In genomic region chr13:45482571-45483173, GRCh38 we compare ENCODE assay signal across 18 cellular contexts. TPM values are rescaled to one million over a fixed set of nuclear protein-coding genes. Genes with fewer than 3 reads are reported as not detected.
DNase-seq lines count a peak whose midpoint lies in the region; ATAC-seq and TF ChIP-seq lines count a peak whose summit lies in the region.
"Had no signal": no experiment of that assay in that cellular context is flagged by ENCODE, and none has a peak within 500 bp of the region (broad histone marks: within the 10 kb centered on the region; RNA-seq: fewer than 3 reads in every experiment).

No MANE protein-coding gene starts in this region.

- BruUV-seq in mammary epithelial cell (replicated peaks; lab: Mats Ljungman, UMichigan) = no TSS peak

- no peak for TF ChIP-seq CTCF in CD4-positive, alpha-beta T cell (IDR thresholded peaks at IDR 0.05)
- no peak for TF ChIP-seq CTCF in mammary epithelial cell (conservative IDR thresholded peaks at IDR 0.05 in 1 of 2, IDR thresholded peaks at IDR 0.05 in 1 of 2; ENCODE audit: extremely low read depth in 1 of 2, insufficient read depth in 1 of 2, low read depth in 1 of 2, low read length in 2 of 2)

- CTCF ChIA-PET in CD4-positive, alpha-beta T cell (lab: Charles Lee) = interaction anchor here (1.2 kb wide), 2 partner anchors 9 to 112 kb away, joined by 3 to 4 read pairs; no protein-coding TSS in a partner anchor
- CTCF ChIA-PET in mammary epithelial cell (lab: Charles Lee; ENCODE audit: low non-redundant PET) = interaction anchor here (0.5 kb wide), 1 partner anchor 140 kb away, joined by 3 read pairs; no protein-coding TSS in a partner anchor

- H3K4me3 ChIP-seq in mammary epithelial cell (replicated peaks in 1 of 3; ENCODE audit: insufficient read depth in 1 of 3, low read depth in 2 of 3, low read length in 3 of 3) = peak overlapping the region; percentile 24 to 38 (median 36)
- H3K4me3 ChIP-seq: colonic mucosa, gastrocnemius medialis, neural progenitor cell had no signal

- peak overlapping the region; percentile 80 for H3K9ac ChIP-seq in mammary epithelial cell (ENCODE audit: insufficient read depth, low read length)
- H3K9ac ChIP-seq: neural progenitor cell had no signal

- in situ Hi-C loops in mammary epithelial cell (cut with MboI; ENCODE audit: low sequenced_read_pairs in 2 of 2) = loop anchor here in 1 of 2 donors (25.0 kb wide), 1 partner anchor 120 kb away; no protein-coding TSS in a partner anchor

- peaks cover 71% of the 10 kb centered on the region for H3K36me3 Mint-ChIP-seq in CD4-positive, alpha-beta T cell (ENCODE audit: low read depth)

- no peaks in the 10 kb centered on the region for H3K9me3 ChIP-seq in CD4-positive, alpha-beta T cell (ENCODE audit: control insufficient read depth, low read length)
- no peaks in the 10 kb centered on the region for H3K9me3 ChIP-seq in mammary epithelial cell (replicated peaks; ENCODE audit: insufficient read depth, low read length)
- H3K9me3 ChIP-seq: colonic mucosa, gastrocnemius medialis had no signal

- DNase-seq in CD4-positive, alpha-beta T cell = no peak
- peak; percentile 64 for DNase-seq in HT1080 (ENCODE audit: low read depth)
- peak; percentile 80 for DNase-seq in mammary epithelial cell
- DNase-seq in lung microvascular endothelial cell (ENCODE audit: low read depth in 2 of 2) = peak; percentile 48 to 72
- no peak for DNase-seq in middle frontal gyrus (ENCODE audit: extremely low spot score, low spot score)
- DNase-seq in head of caudate nucleus = no peak
- DNase-seq in HuH-7 (ENCODE audit: low spot score) = no peak
- DNase-seq in NCI-H2029 treated with DMSO at 0.1 percent for 48 hours (lab: John Stamatoyannopoulos, UW) = no peak
- DNase-seq: activated CD4-positive, alpha-beta T cell treated with anti-CD3 and anti-CD28 coated beads, Interleukin-2, amount 50 U/mL, for 4 hours; colonic mucosa; gastrocnemius medialis; NCI-H1048; NCI-H446; small intestine; T-helper 9 cell had no signal

- peaks cover 26% of the 10 kb centered on the region for H3K4me1 ChIP-seq in mammary epithelial cell (ENCODE audit: insufficient read depth, low read length)
- H3K4me1 ChIP-seq: colonic mucosa, neural progenitor cell had no signal

- POLR2A ChIA-PET in CD4-positive, alpha-beta T cell (lab: Charles Lee) = interaction anchor here (0.6 to 1.3 kb wide), 3 partner anchors 18 to 118 kb away, joined by 3 to 4 read pairs (median 3); partner anchors contain the start of genes COG3 and SLC25A30

- H4K20me1 ChIP-seq in mammary epithelial cell (ENCODE audit: insufficient read depth, low read length) = no peaks in the 10 kb centered on the region

- dilution Hi-C loops in mammary epithelial cell (cut with HindIII; ENCODE audit: low sequenced_read_pairs) = loop anchor here (5.0 kb wide), 1 partner anchor 35 kb away; no protein-coding TSS in a partner anchor

- peak overlapping the region; percentile 21 for H3K27ac Mint-ChIP-seq in CD4-positive, alpha-beta T cell
- H3K27ac Mint-ChIP-seq: neural progenitor cell had no signal

- no peak overlapping the region for H3K4me3 Mint-ChIP-seq in CD4-positive, alpha-beta T cell
- H3K4me3 Mint-ChIP-seq: CD14-positive monocyte, neural progenitor cell had no signal

- no peak overlapping the region for H3K27ac ChIP-seq in CD4-positive, alpha-beta T cell (ENCODE audit: low read depth, low read length)
- H3K27ac ChIP-seq in mammary epithelial cell (ENCODE audit: insufficient read depth, low read depth, low read length) = peak overlapping the region; percentile 96
- H3K27ac ChIP-seq: colonic mucosa, neural progenitor cell had no signal

- intact Hi-C loops in CD4-positive, alpha-beta T cell (cut with DNase I, micrococcal nuclease) = no loop called here
- intact Hi-C loops in mammary epithelial cell (cut with micrococcal nuclease) = loop anchor here (2.0 to 5.0 kb wide), 3 partner anchors 18 to 65 kb away; partner anchors contain the start of genes COG3 and SLC25A30
- intact Hi-C loops in head of caudate nucleus (cut with DNase I) = no loop called here

- 0% methylated on average over 3 of the region's 3 CpGs for WGBS in mammary epithelial cell (ENCODE audit: low coverage, missing lambda C conversion rate)

- H3K27me3 ChIP-seq in CD4-positive, alpha-beta T cell (ENCODE audit: control insufficient read depth, insufficient read depth, low read length) = no peaks in the 10 kb centered on the region
- no peaks in the 10 kb centered on the region for H3K27me3 ChIP-seq in mammary epithelial cell (ENCODE audit: insufficient read depth, low read length)
- H3K27me3 ChIP-seq: colonic mucosa, gastrocnemius medialis, neural progenitor cell had no signal

- peak overlapping the region; percentile 89 for H3K4me2 ChIP-seq in mammary epithelial cell (ENCODE audit: insufficient read depth, low read depth, low read length)
- H3K4me2 ChIP-seq: neural progenitor cell had no signal

- peak overlapping the region; percentile 10 for H2AFZ ChIP-seq in mammary epithelial cell (ENCODE audit: low read depth, low read length)
- H2AFZ ChIP-seq: neural progenitor cell had no signal

- H3K36me3 ChIP-seq in mammary epithelial cell (ENCODE audit: insufficient read depth, low read length) = peaks cover 17% of the 10 kb centered on the region

- H3K9me3 Mint-ChIP-seq in CD4-positive, alpha-beta T cell = no peaks in the 10 kb centered on the region
- H3K9me3 Mint-ChIP-seq: CD14-positive monocyte had no signal

- H3K27me3 Mint-ChIP-seq in CD4-positive, alpha-beta T cell = no peaks in the 10 kb centered on the region

- peaks cover 9% of the 10 kb centered on the region for H3K4me1 Mint-ChIP-seq in CD4-positive, alpha-beta T cell (ENCODE audit: low read depth)
- H3K4me1 Mint-ChIP-seq: CD14-positive monocyte had no signal

- peaks cover 23% of the 10 kb centered on the region for H3K79me2 ChIP-seq in mammary epithelial cell (ENCODE audit: insufficient read depth, low read length)

- ATAC-seq in CD4-positive, alpha-beta T cell (ENCODE audit: poor library complexity) = no peak
- ATAC-seq: gastrocnemius medialis, Panc1 had no signal

RNA-seq across cellular contexts. Expression of gene COG3, which starts 17.9 kb away (rescaled TPM):
- 10 to 100 TPM; 52.8 to 57.0 TPM for total RNA-seq in CD4-positive, alpha-beta T cell
- total RNA-seq in HT1080 (2014; rRNA removed; shearing (Covaris generic)) = 30.5 and 42.1 TPM in 2 replicates
- polyA plus RNA-seq in HT1080 (2015; cell fraction: cytosol; rRNA removed) = 28.6 and 31.2 TPM in 2 replicates
- 49.5 and 55.7 TPM in 2 replicates for polyA plus RNA-seq in HT1080 (2015; cell fraction: nucleus; rRNA removed)
- 10 to 100 TPM; 35.7 to 39.0 TPM for total RNA-seq in mammary epithelial cell
- 17.0 TPM for polyA plus RNA-seq in mammary epithelial cell
- polyA minus RNA-seq in mammary epithelial cell = 20.1 TPM
- 20.9 and 22.2 TPM in 2 replicates for total RNA-seq in lung microvascular endothelial cell

Comparison
In these comparisons a context has a peak if more than half of its experiments do, and no peak if none do; other contexts are left out.
1. DNase-seq: peak in HT1080 (single experiment), mammary epithelial cell (single experiment) and lung microvascular endothelial cell (2 of 2); none in CD4-positive, alpha-beta T cell (0 of 10), middle frontal gyrus (single experiment), head of caudate nucleus (0 of 42), HuH-7 (single experiment) and NCI-H2029 treated with DMSO at 0.1 percent for 48 hours (single experiment).